In genomic region chr18:75317300-75317699, GRCh38 we compare ENCODE assay signal across 1 cellular context.
TF ChIP-seq lines count a peak whose summit lies in the region.

No MANE protein-coding gene starts in this region.

TF ChIP-seq in GM12878, 131 proteins besides CTCF, POLR2A, EP300 and RAD21 (continued from another document):
- TF ChIP-seq REST (IDR thresholded peaks at IDR 0.05; ENCODE audit: low read depth, low read length) (no peak), IRF5 (IDR thresholded peaks at IDR 0.05; ENCODE audit: borderline replicate concordance) (no peak)
